Comparison of ENCODE assay signal across 6 cellular contexts in the genomic region with DNA sequence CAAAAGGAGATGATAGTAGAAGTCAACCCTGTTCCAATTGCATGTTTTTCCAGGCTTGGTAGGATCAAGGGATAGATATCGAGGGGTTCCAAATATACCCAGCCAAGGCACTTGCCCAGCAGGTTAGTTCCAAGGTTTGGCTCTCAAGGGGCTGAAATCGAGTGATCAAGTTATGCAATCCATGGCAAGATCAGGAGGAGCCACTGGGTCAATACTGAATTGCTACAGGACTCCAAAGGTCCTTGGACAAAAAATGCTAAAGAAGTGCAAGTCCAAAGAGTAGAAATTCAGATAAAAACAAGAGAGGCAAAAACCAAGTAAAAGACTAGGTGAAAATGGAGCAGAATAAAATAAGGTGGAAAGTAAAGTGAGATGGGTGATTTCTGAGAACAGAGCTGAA.
"Had no signal": no experiment of that assay in that cellular context is flagged by ENCODE, and none has a peak within 500 bp of the region (broad histone marks: within the 10 kb centered on the region; RNA-seq: fewer than 3 reads in every experiment).

No MANE protein-coding gene starts in this region.

- H3K27ac ChIP-seq: HL-60 had no signal

- H3K4me3 ChIP-seq: K562 had no signal

- ATAC-seq: K562 had no signal

- DNase-seq: IMR-90, KBM-7, KG1 had no signal

- FAIRE-seq: HTR-8/SVneo, K562 had no signal
